Comparison of ENCODE assay signal across 8 cellular contexts in the genomic region with DNA sequence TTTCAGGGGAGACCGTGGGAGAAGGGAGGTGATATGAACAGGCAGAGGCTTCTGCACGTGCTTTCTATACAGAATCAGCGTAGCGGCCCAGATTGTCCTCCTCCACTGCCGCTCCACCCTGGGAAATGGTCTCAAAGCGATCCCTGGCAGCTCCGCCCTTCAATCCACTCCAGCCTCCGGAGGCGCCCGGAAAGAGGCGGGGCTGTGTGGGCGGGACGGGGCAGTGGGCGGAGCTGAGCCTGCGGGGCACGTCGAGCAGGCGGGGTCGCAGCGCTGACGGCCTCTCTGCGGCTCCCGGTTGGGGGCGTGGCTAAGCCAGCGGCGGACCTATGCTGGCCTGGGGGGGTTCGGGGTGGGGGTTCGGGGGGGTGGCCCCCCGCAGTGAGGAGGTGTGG. TPM values are rescaled to one million over a fixed set of nuclear protein-coding genes. Genes with fewer than 3 reads are reported as not detected.
DNase-seq lines count a peak whose midpoint lies in the region; ATAC-seq and TF ChIP-seq lines count a peak whose summit lies in the region.

No MANE protein-coding gene starts in this region.

- TF ChIP-seq CTCF in Panc1 (IDR thresholded peaks at IDR 0.05) (no peak), fibroblast of pulmonary artery (IDR thresholded peaks at IDR 0.05; ENCODE audit: low read length, missing control alignments) (no peak), neural crest cell (conservative IDR thresholded peaks at IDR 0.05) (no peak)

- peaks cover 3% of the 10 kb centered on the region for H3K27me3 ChIP-seq in Panc1 (ENCODE audit: control insufficient read depth, insufficient read depth, low read length)

- intact Hi-C loops in Panc1 (cut with micrococcal nuclease; ENCODE audit: unreplicated experiment): no loop called here

- H3K27ac ChIP-seq in Panc1 (ENCODE audit: low read length): peak overlapping the region; percentile 36; the same call in 1 of the 2 replicates

- CTCF ChIA-PET in Panc1 (lab: Charles Lee): interaction anchor here (0.5 kb wide), 1 partner anchor 33 kb away, joined by 3 read pairs; no protein-coding TSS in a partner anchor

- H3K4me1 Mint-ChIP-seq in neural crest cell: peaks cover 4% of the 10 kb centered on the region

- H3K27ac Mint-ChIP-seq in neural crest cell (ENCODE audit: unreplicated experiment): no peak overlapping the region

- no TSS peak for BruUV-seq in Panc1 (replicated peaks; lab: Mats Ljungman, UMichigan)

- no peaks in the 10 kb centered on the region for H3K9me3 ChIP-seq in Panc1 (ENCODE audit: control insufficient read depth, insufficient read depth, low read depth, low read length)

- POLR2A ChIA-PET in Panc1 (lab: Charles Lee): no interaction called here

- no peaks in the 10 kb centered on the region for H3K4me1 ChIP-seq in Panc1 (ENCODE audit: control insufficient read depth, insufficient read depth, low read length)

- H3K9me3 Mint-ChIP-seq in neural crest cell: peaks cover 8% of the 10 kb centered on the region

- H3K27me3 Mint-ChIP-seq in neural crest cell (ENCODE audit: low read depth): no peaks in the 10 kb centered on the region

- H3K4me3 ChIP-seq in Panc1 (ENCODE audit: low read depth in 2 of 2, low read length in 2 of 2) (peak overlapping the region; percentile 44 to 82), fibroblast of pulmonary artery (replicated peaks; ENCODE audit: low read depth, low read length) (peak overlapping the region; percentile 28)

- H3K4me3 Mint-ChIP-seq in neural crest cell: peak overlapping the region; percentile 76

- ATAC-seq in GM21528 (IDR thresholded peaks at IDR 0.05; ENCODE audit: low FRiP score, unreplicated experiment): peak; percentile 91
- ATAC-seq in Panc1: peak; percentile 96
- peak; percentile 86 for ATAC-seq in stimulated activated naive CD8-positive, alpha-beta T cell treated with anti-CD3 and anti-CD28 coated beads, Interleukin-15, Interleukin-2, amounts not matched to agents 100 U/mL and 50 U/mL, for 24 hours

- DNase-seq in Caki2 (ENCODE audit: low read depth): peak; percentile 78
- DNase-seq in HuH-7 (ENCODE audit: low spot score): peak; percentile 79
- DNase-seq in Panc1 (ENCODE audit: low read depth, low spot score): peak; percentile 25
- peak; percentile 69 to 79 for DNase-seq in activated T-helper 1 cell treated with anti-CD3 and anti-CD28 coated beads, Interleukin-2, amount 50 U/mL, for 16 hours (ENCODE audit: low read depth in 1 of 2, low spot score in 1 of 2)
- DNase-seq in fibroblast of pulmonary artery (ENCODE audit: low read depth): peak; percentile 71
- DNase-seq in neural crest cell (ENCODE audit: low read depth, low spot score): peak; percentile 76
- peak; percentile 87 for DNase-seq in stimulated activated naive CD8-positive, alpha-beta T cell treated with anti-CD3 and anti-CD28 coated beads, Interleukin-15, Interleukin-2, amounts not matched to agents 100 U/mL and 50 U/mL, for 24 hours

- peaks cover 2% of the 10 kb centered on the region for H3K36me3 Mint-ChIP-seq in neural crest cell (ENCODE audit: low read depth)

- in situ Hi-C loops in Caki2 (cut with HindIII; ENCODE audit: low pct_unique_long_range_greater_than_20kb, low sequenced_read_pairs) (no loop called here), Panc1 (cut with HindIII; ENCODE audit: low pct_unique_long_range_greater_than_20kb, low sequenced_read_pairs) (no loop called here)

- no peaks in the 10 kb centered on the region for H3K36me3 ChIP-seq in Panc1 (ENCODE audit: control insufficient read depth, insufficient read depth, low read length)

RNA-seq across cellular contexts. Expression of a gene that starts 0.2 kb away (rescaled TPM):
- 1.3 and 1.4 TPM in 2 replicates for total RNA-seq in Caki2 (2014; rRNA removed; shearing (Covaris generic); ENCODE audit: low replicate concordance)
- total RNA-seq in Panc1 (2021; ENCODE audit: unreplicated experiment) (0.36 TPM), neural crest cell (3.5 and 3.8 TPM in 2 replicates)
- polyA plus RNA-seq in Panc1 (2012; ENCODE audit: insufficient read length): 0.38 TPM

Comparison
In these comparisons a context has a peak if more than half of its experiments do, and no peak if none do; other contexts are left out.
1. Peak in every context shown above with its lines: DNase-seq, ATAC-seq, H3K4me3 ChIP-seq and H3K27ac ChIP-seq.
2. DNase-seq: peak in every context shown above with its lines; median percentile 87 in stimulated activated naive CD8-positive, alpha-beta T cell treated with anti-CD3 and anti-CD28 coated beads, Interleukin-15, Interleukin-2, amounts not matched to agents 100 U/mL and 50 U/mL, for 24 hours; 79 in HuH-7; 78 in Caki2; 76 in neural crest cell; 74 in activated T-helper 1 cell treated with anti-CD3 and anti-CD28 coated beads, Interleukin-2, amount 50 U/mL, for 16 hours; 71 in fibroblast of pulmonary artery; 25 in Panc1.